ENCODE assay signal across 12 cellular contexts in genomic region chr3:65550137-65550536, GRCh38.
A peak's percentile ranks its signal among the peaks of the same experiment; 100 is the strongest.
DNase-seq lines count a peak whose midpoint lies in the region; TF ChIP-seq lines count a peak whose summit lies in the region.
"Had no signal": no experiment of that assay in that cellular context is flagged by ENCODE, and none has a peak within 500 bp of the region (broad histone marks: within the 10 kb centered on the region; RNA-seq: fewer than 3 reads in every experiment).

No MANE protein-coding gene starts in this region.

- no peaks in the 10 kb centered on the region for H3K9me3 ChIP-seq in iPS-18c (ENCODE audit: control insufficient read depth, insufficient read depth, low read length)
- H3K9me3 ChIP-seq: BE2C, SJSA1 had no signal

- no peak for TF ChIP-seq CTCF in HFFc6 (IDR thresholded peaks at IDR 0.05)
- TF ChIP-seq CTCF in neural crest cell (conservative IDR thresholded peaks at IDR 0.05) = no peak

- H3K27me3 Mint-ChIP-seq in HFFc6 (ENCODE audit: insufficient read depth) (no peaks in the 10 kb centered on the region), neural crest cell (ENCODE audit: low read depth) (no peaks in the 10 kb centered on the region)

- H3K36me3 Mint-ChIP-seq in HFFc6 (ENCODE audit: low read depth) (no peaks in the 10 kb centered on the region), neural crest cell (ENCODE audit: low read depth) (no peaks in the 10 kb centered on the region)
- H3K36me3 Mint-ChIP-seq: CD4-positive, alpha-beta memory T cell had no signal

- peaks cover 20% of the 10 kb centered on the region for H3K4me1 Mint-ChIP-seq in HFFc6 (ENCODE audit: low read depth)
- peaks cover 62% of the 10 kb centered on the region for H3K4me1 Mint-ChIP-seq in neural crest cell

- H3K4me3 ChIP-seq in iPS-18c (ENCODE audit: insufficient read depth, low read depth, low read length) = peak overlapping the region; percentile 67; the same call in 1 of the 2 replicates
- H3K4me3 ChIP-seq: SJSA1 had no signal

- peak; percentile 13 for DNase-seq in DMS79 treated with DMSO at 0.1 percent for 48 hours (lab: John Stamatoyannopoulos, UW)
- no peak for DNase-seq in HFFc6
- DNase-seq in neural crest cell (ENCODE audit: low read depth, low spot score) = no peak
- no peak for DNase-seq in DMS153 treated with DMSO at 0.1 percent for 48 hours (lab: John Stamatoyannopoulos, UW; ENCODE audit: unreplicated experiment)
- DNase-seq in islet precursor cell = no peak
- DNase-seq in NCI-H146 (lab: John Stamatoyannopoulos, UW) = no peak
- DNase-seq: BE2C; CD4-positive, alpha-beta memory T cell; KBM-7; NCI-H345 had no signal

- H3K27ac Mint-ChIP-seq in HFFc6 = no peak overlapping the region
- H3K27ac Mint-ChIP-seq in neural crest cell (ENCODE audit: unreplicated experiment) = no peak overlapping the region
- H3K27ac Mint-ChIP-seq: CD4-positive, alpha-beta memory T cell had no signal

- H3K9me3 Mint-ChIP-seq in HFFc6 (no peaks in the 10 kb centered on the region), neural crest cell (no peaks in the 10 kb centered on the region)

- peak overlapping the region; percentile 81; the same call in 1 of the 2 replicates for H3K4me3 Mint-ChIP-seq in HFFc6
- H3K4me3 Mint-ChIP-seq in neural crest cell = peak overlapping the region; percentile 88
- H3K4me3 Mint-ChIP-seq: CD4-positive, alpha-beta memory T cell had no signal
